Comparison of ENCODE assay signal across 31 cellular contexts in the genomic region with DNA sequence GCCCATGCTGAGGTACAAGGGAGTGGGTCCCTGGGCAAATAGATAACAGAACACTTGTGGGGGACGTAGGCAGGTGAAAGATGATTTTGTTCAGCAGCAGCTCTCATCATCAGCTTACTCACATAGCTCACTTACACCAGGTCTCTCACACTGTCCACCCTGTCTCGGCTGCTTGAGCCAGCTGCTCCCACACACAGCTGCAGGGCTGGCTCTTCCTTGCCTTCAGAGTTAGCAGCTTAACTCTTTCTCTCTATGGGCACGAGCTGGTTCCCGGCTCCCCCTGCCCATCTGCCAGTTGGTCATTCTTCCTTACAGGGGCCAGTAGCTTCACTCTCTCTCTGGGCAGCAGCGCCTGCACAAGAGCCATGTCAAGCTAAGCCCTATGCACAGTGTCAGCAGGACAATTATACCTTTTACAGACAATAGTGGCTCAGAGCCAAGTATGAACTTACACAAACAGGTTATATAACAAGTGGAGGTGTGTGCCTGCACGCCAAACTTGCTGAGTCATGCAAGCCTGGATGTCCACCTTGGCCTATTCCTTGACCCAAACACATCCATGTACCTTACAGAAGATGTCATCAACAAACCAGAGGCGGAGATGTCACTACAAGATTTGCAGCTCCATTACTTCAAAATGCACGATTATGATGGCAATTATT.
"Had no signal": no experiment of that assay in that cellular context is flagged by ENCODE, and none has a peak within 500 bp of the region (broad histone marks: within the 10 kb centered on the region; RNA-seq: fewer than 3 reads in every experiment).

No MANE protein-coding gene starts in this region.

- H3K79me2 ChIP-seq: hepatocyte had no signal

- H3K27ac ChIP-seq: adrenal gland, ascending aorta, cardiac muscle cell, colonic mucosa, gastroesophageal sphincter, hepatocyte, pancreas, prostate gland, spleen, thoracic aorta, VCaP had no signal

- H3K4me1 ChIP-seq: adrenal gland, ascending aorta, colonic mucosa, gastroesophageal sphincter, pancreas, prostate gland, spleen had no signal

- H3K4me2 ChIP-seq: hepatocyte had no signal

- DNase-seq: activated CD4-positive, alpha-beta T cell treated with anti-CD3 and anti-CD28 coated beads for 4 hours; activated CD4-positive, alpha-beta T cell treated with anti-CD3 and anti-CD28 coated beads, Interleukin-2, amount 50 U/mL, for 4 hours; activated effector memory CD4-positive, alpha-beta T cell treated with anti-CD3 and anti-CD28 coated beads, Interleukin-2, amount 50 U/mL, for 16 hours; activated naive CD4-positive, alpha-beta T cell treated with anti-CD3 and anti-CD28 coated beads for 36 hours; activated naive CD8-positive, alpha-beta T cell treated with anti-CD3 and anti-CD28 coated beads for 36 hours; activated T-cell treated with anti-CD3 and anti-CD28 coated beads for 4 hours; adrenal gland; cerebellar nuclear complex; colonic mucosa; effector CD8-positive, alpha-beta T cell; erythroblast; left cardiac atrium; naive B cell; nephron progenitor cell; pancreas; retina; spleen; stimulated activated CD4-positive, alpha-beta T cell treated with anti-CD3 and anti-CD28 coated beads, Interleukin-2, amount 100 ng/mL, for 48 hours; stimulated activated naive CD4-positive, alpha-beta T cell treated with Interleukin-2 at 50 U/mL for 16 hours; T-helper 9 cell; trophoblast cell had no signal

- H3K27me3 ChIP-seq: adrenal gland, ascending aorta, cardiac muscle cell, colonic mucosa, gastroesophageal sphincter, hepatocyte, pancreas, spleen had no signal

- ATAC-seq: gastroesophageal sphincter, left cardiac atrium, pancreas had no signal

- FAIRE-seq: endometrium, keratinocyte, pancreas, TTC549 had no signal

- H3K36me3 ChIP-seq: adrenal gland, ascending aorta, cardiac muscle cell, colonic mucosa, pancreas, prostate gland, thoracic aorta had no signal

- H3K9me3 ChIP-seq: colonic mucosa, pancreas, prostate gland had no signal

- H2AFZ ChIP-seq: hepatocyte had no signal

- H3K4me3 ChIP-seq: adrenal gland, ascending aorta, cardiac muscle cell, colonic mucosa, gastroesophageal sphincter, hepatocyte, pancreas, prostate gland, spleen, thoracic aorta had no signal
